8 cellular contexts compared by ENCODE assay signal in the genomic region with DNA sequence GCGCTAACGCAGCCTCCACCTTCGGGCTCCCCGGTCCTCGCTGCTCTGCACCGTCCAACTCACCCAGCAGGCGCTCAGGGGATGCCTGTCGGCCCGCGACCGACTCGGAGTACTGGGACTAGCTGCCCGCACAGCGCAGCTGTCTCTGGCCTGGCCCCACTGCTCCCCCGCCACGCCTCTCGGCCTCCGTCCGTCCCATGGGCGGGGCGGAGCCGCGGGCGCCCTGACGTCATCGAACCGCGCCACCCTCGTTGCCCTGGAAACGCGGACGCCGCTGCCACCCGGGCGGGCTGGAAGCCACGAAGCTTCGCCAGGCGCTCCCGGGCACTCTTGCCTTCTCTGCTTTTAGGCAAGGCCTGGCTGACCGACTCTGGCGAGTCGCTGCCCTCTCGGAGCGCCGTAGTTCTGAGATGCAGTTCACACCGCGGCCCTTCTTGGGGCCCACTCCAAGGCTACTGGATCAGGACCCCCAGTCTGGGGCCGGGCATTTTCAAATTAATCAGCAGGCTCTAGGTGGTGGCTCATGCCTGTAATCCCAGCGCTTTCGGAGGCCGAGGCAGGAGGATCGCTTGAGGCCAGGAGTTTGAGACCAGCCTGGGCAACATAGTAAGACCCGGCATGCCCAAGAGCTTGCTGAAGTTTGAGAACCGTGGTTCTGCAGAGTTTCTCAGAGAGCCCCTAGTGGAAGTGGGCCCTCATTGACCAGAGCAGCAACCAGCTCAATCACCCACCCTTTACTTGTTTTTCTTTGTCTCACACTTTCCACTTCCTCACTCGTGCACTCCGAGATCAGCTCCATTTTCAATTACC. TPM values are rescaled to one million over a fixed set of nuclear protein-coding genes. Genes with fewer than 3 reads are reported as not detected.
DNase-seq lines count a peak whose midpoint lies in the region; ATAC-seq and TF ChIP-seq lines count a peak whose summit lies in the region.

No MANE protein-coding gene starts in this region.

- DNase-seq in NCI-H146 treated with DMSO at 0.1 percent for 48 hours (lab: John Stamatoyannopoulos, UW; ENCODE audit: unreplicated experiment), result peak; percentile 46
- peak; percentile 77 to 87 (median 86) for DNase-seq in T-helper 1 cell
- peak; percentile 54 to 96 (median 85) for DNase-seq in amygdala (lab: John Stamatoyannopoulos, UW)
- peak; percentile 94 for DNase-seq in left ventricle myocardium superior
- DNase-seq in putamen (ENCODE audit: low spot score), result peak; percentile 85
- no peak for DNase-seq in vagina (ENCODE audit: extremely low spot score in 2 of 2)

- peaks cover 40% of the 10 kb centered on the region for H3K4me1 ChIP-seq in vagina

- ATAC-seq in GM18499 (IDR thresholded peaks at IDR 0.05; ENCODE audit: insufficient read depth, unreplicated experiment) (peak; percentile 76), HG02870 (IDR thresholded peaks at IDR 0.05; ENCODE audit: unreplicated experiment) (peak; percentile 90), left ventricle myocardium superior (peak; percentile 97)

- H3K9me3 ChIP-seq in vagina, result no peaks in the 10 kb centered on the region

- peak in 1 of 3 experiments; percentile 8 for TF ChIP-seq CTCF in vagina (IDR thresholded peaks at IDR 0.05)

- intact Hi-C loops in left ventricle myocardium superior (cut with micrococcal nuclease), result no loop called here
- intact Hi-C loops in vagina (cut with DNase I), result no loop called here

- no peaks in the 10 kb centered on the region for H3K36me3 ChIP-seq in vagina

- no peak for TF ChIP-seq POLR2A in vagina (IDR thresholded peaks at IDR 0.05)

- peak overlapping the region; percentile 73 for H3K27ac ChIP-seq in vagina

- no peaks in the 10 kb centered on the region for H3K27me3 ChIP-seq in vagina

- peak overlapping the region; percentile 71 to 94 for H3K4me3 ChIP-seq in vagina

RNA-seq across cellular contexts. Expression of a gene that starts 12.0 kb away (rescaled TPM):
- total RNA-seq in left ventricle myocardium superior (25.8 TPM), vagina (46.9 TPM)

RNA-seq across cellular contexts. Expression of a gene that starts 12.1 kb away (rescaled TPM):
- total RNA-seq in left ventricle myocardium superior (8.4 TPM), vagina (19.2 TPM)

Comparison
In these comparisons a context has a peak if more than half of its experiments do, and no peak if none do; other contexts are left out.
1. DNase-seq: peak in NCI-H146 treated with DMSO at 0.1 percent for 48 hours (single experiment), T-helper 1 cell (5 of 5), amygdala (56 of 56), left ventricle myocardium superior (single experiment) and putamen (single experiment); none in vagina (0 of 2).
2. Peak in every context shown above with its lines, with median percentiles within 50 percentile points of each other: ATAC-seq.